In the genomic region with DNA sequence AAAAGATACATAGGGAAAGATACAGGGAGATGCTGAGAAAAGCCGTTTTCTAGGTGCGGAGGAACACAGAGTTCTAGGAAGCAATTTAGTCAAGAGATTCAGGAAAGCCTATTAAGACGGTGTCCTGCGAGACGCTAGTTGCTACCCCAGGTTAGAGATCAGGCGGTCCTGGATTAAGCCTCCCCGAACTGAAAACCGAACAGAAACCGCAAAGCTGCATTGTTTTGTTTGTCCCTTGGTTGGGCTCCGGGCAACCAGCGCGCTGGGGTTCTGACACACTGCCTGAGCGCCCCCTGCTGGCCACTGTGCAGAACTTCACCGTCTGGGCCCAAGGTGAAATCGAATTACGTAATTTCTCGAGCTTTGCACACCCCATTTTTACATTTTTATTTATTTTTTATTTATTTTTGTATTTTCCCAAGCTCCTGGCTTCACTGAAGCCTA, we compare ENCODE assay signal across 8 cellular contexts. TPM values are rescaled to one million over a fixed set of nuclear protein-coding genes. Genes with fewer than 3 reads are reported as not detected.
DNase-seq lines count a peak whose midpoint lies in the region; ATAC-seq, FAIRE-seq and TF ChIP-seq lines count a peak whose summit lies in the region.

No MANE protein-coding gene starts in this region.

- ATAC-seq in HG02885 (IDR thresholded peaks at IDR 0.05; ENCODE audit: poor library complexity, unreplicated experiment) (peak; percentile 86), aorta (ENCODE audit: low FRiP score) (peak; percentile 94)

- H3K9me3 ChIP-seq in astrocyte (ENCODE audit: insufficient read depth, low read depth, low read length), result no peaks in the 10 kb centered on the region
- no peaks in the 10 kb centered on the region for H3K9me3 ChIP-seq in aorta (ENCODE audit: control insufficient read depth, low read length)

- in situ Hi-C loops in GM13977 (cut with MboI; ENCODE audit: low pct_unique_long_range_greater_than_20kb, low sequenced_read_pairs, unreplicated experiment), result loop anchor here (10.0 kb wide), 1 partner anchor 314 kb away; no protein-coding TSS in a partner anchor

- peak overlapping the region; percentile 73 for H2AFZ ChIP-seq in astrocyte (ENCODE audit: low read depth, low read length)

- H3K36me3 ChIP-seq in astrocyte (ENCODE audit: insufficient read depth, low read length), result no peaks in the 10 kb centered on the region
- no peaks in the 10 kb centered on the region for H3K36me3 ChIP-seq in aorta (ENCODE audit: control insufficient read depth in 1 of 2, insufficient read depth in 2 of 2, low read length in 1 of 2)

- peak overlapping the region; percentile 85 for H3K4me3 ChIP-seq in astrocyte (ENCODE audit: insufficient read depth, low read depth, low read length)
- peak overlapping the region; percentile 48 to 49 for H3K4me3 ChIP-seq in aorta (ENCODE audit: low read length in 2 of 2)

- no peaks in the 10 kb centered on the region for H4K20me1 ChIP-seq in astrocyte (ENCODE audit: insufficient read depth, low read length)

- H3K27me3 Mint-ChIP-seq in astrocyte (ENCODE audit: low read depth, unreplicated experiment), result no peaks in the 10 kb centered on the region

- peaks cover 13% of the 10 kb centered on the region for H3K4me1 Mint-ChIP-seq in astrocyte (ENCODE audit: low read depth, unreplicated experiment)

- intact Hi-C loops in aorta (cut with DNase I), result loop anchor here (1.0 to 5.0 kb wide), 6 partner anchors 52 to 315 kb away; a partner anchor contains a TSS

- H3K9me3 Mint-ChIP-seq in astrocyte (ENCODE audit: unreplicated experiment), result no peaks in the 10 kb centered on the region

- TF ChIP-seq CTCF in GM13977 (IDR thresholded peaks at IDR 0.05; ENCODE audit: extremely low read depth, insufficient read depth, missing control alignments), result peak; percentile 95
- TF ChIP-seq CTCF in astrocyte (IDR thresholded peaks at IDR 0.05; ENCODE audit: insufficient read depth, low read depth, low read length), result peak; percentile 98

- H3K4me2 ChIP-seq in astrocyte (ENCODE audit: low read length), result peak overlapping the region; percentile 94

- H3K4me3 Mint-ChIP-seq in astrocyte (ENCODE audit: unreplicated experiment), result peak overlapping the region; percentile 85

- peak; percentile 75 for DNase-seq in GM13977 (ENCODE audit: low spot score)
- peak; percentile 79 for DNase-seq in NCI-H146 treated with DMSO at 0.1 percent for 48 hours (lab: John Stamatoyannopoulos, UW; ENCODE audit: unreplicated experiment)
- peak; percentile 71 for DNase-seq in T-helper 22 cell (ENCODE audit: low read depth)
- peak; percentile 73 for DNase-seq in astrocyte (ENCODE audit: low read depth)
- peak; percentile 75 for DNase-seq in hepatic stellate cell (ENCODE audit: low spot score)
- DNase-seq in renal cortical epithelial cell (ENCODE audit: low read depth), result peak; percentile 87
- peak; percentile 93 to 96 for DNase-seq in aorta

- H3K4me1 ChIP-seq in astrocyte (ENCODE audit: insufficient read depth, low read length) (peaks cover 27% of the 10 kb centered on the region), aorta (ENCODE audit: control insufficient read depth in 1 of 2, insufficient read depth in 2 of 2, low read length in 2 of 2) (no peaks in the 10 kb centered on the region)

- peak overlapping the region; percentile 91 for H3K9ac ChIP-seq in astrocyte (ENCODE audit: low read length)

- H3K27me3 ChIP-seq in astrocyte (ENCODE audit: insufficient read depth, low read length) (no peaks in the 10 kb centered on the region), aorta (ENCODE audit: control insufficient read depth in 1 of 2, insufficient read depth in 2 of 2, low read length in 1 of 2) (no peaks in the 10 kb centered on the region)

- peak overlapping the region; percentile 98 for H3K27ac Mint-ChIP-seq in astrocyte (ENCODE audit: unreplicated experiment)

- peak; percentile 5 for FAIRE-seq in astrocyte (lab: Jason Lieb, UNC)

- no peaks in the 10 kb centered on the region for H3K79me2 ChIP-seq in astrocyte (ENCODE audit: insufficient read depth, low read length)

- 1% methylated on average over 17 of the region's 17 CpGs for WGBS in aorta, 2 donors

- no peaks in the 10 kb centered on the region for H3K36me3 Mint-ChIP-seq in astrocyte (ENCODE audit: low read depth, unreplicated experiment)

- H3K27ac ChIP-seq in astrocyte (ENCODE audit: low read depth, low read length) (peak overlapping the region; percentile 95), aorta (ENCODE audit: low read depth in 1 of 2, low read length in 2 of 2) (peak overlapping the region; percentile 82 to 84)

RNA-seq across cellular contexts. Expression of a gene that starts 37.3 kb away (rescaled TPM):
- total RNA-seq in astrocyte (107 and 109 TPM in 2 replicates), renal cortical epithelial cell (42.5 and 51.9 TPM in 2 replicates), aorta (10 to 100 TPM; 84.4 to 91.1 TPM)
- polyA plus RNA-seq in aorta, result 100 to 1,000 TPM; 183 to 191 TPM

Comparison
In these comparisons a context has a peak if more than half of its experiments do, and no peak if none do; other contexts are left out.
1. Peak in every context shown above with its lines: DNase-seq, ATAC-seq, H3K4me3 ChIP-seq and H3K27ac ChIP-seq.